40 cellular contexts compared by ENCODE assay signal in the genomic region with DNA sequence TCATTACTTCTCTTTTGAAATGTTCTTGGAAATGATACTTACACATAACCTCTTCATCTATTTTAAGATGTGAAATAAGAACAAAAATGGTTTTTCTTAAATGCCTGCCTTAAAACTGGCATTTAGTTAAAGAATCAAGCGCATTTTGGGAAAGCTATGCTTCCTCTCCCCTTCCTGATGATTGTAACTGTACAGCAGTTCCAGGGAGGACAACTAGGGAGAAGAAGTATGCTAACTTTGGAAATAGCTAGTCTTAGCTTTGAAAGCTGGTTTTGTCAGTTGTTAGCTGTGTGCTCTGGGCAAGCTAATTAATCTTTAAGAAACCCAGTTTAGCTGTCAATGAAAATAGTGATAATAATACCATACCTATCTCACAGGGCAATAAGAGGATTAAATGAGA. TPM values are rescaled to one million over a fixed set of nuclear protein-coding genes. Genes with fewer than 3 reads are reported as not detected.
"Had no signal": no experiment of that assay in that cellular context is flagged by ENCODE, and none has a peak within 500 bp of the region (broad histone marks: within the 10 kb centered on the region; RNA-seq: fewer than 3 reads in every experiment).

No MANE protein-coding gene starts in this region.

- H3K27ac ChIP-seq: adrenal gland, ascending aorta, body of pancreas, brain microvascular endothelial cell, breast epithelium, cardiac muscle cell had no signal

- H3K27me3 ChIP-seq: ascending aorta, body of pancreas, brain microvascular endothelial cell had no signal

- H3K4me3 Mint-ChIP-seq: activated naive CD4-positive, alpha-beta T cell treated with anti-CD3 and anti-CD28 coated beads for 36 hours; activated naive CD4-positive, alpha-beta T cell treated with anti-CD3 and anti-CD28 coated beads, Interleukin-2, amount 10 ng/mL, durations not matched to agents 7 days and 5 days; activated naive CD4-positive, alpha-beta T cell treated with anti-CD3 and anti-CD28 coated beads, Interleukin-2, amount 50 U/mL, for 24 hours; activated naive CD8-positive, alpha-beta T cell; activated naive CD8-positive, alpha-beta T cell treated with anti-CD3 and anti-CD28 coated beads for 36 hours; activated naive CD8-positive, alpha-beta T cell treated with anti-CD3 and anti-CD28 coated beads, Interleukin-2, amount 10 ng/mL, durations not matched to agents 7 days and 5 days; activated naive CD8-positive, alpha-beta T cell treated with anti-CD3 and anti-CD28 coated beads, Interleukin-2, amount 50 U/mL, for 24 hours; activated T-cell treated with anti-CD3 and anti-CD28 coated beads, Interleukin-2, amount 50 U/mL, for 24 hours; activated T-cell treated with anti-CD3 and anti-CD28 coated beads, Interleukin-2, amount 50 U/mL, for 4 hours; activated T-cell treated with anti-CD3 and anti-CD28 coated beads, Interleukin-2, amount 50 U/mL, for 72 hours; activated T-helper 1 cell treated with anti-CD3 and anti-CD28 coated beads, Interleukin-12 subunit alpha, Interleukin-12 subunit beta, Interleukin-2, Interleukin-4 antibody, amounts not matched to agents 30 ng/mL and 10 ng/mL and 1 ng/mL, durations not matched to agents 14 hours and 24 hours and 36 hours; activated T-helper 17 cell treated with anti-CD3 and anti-CD28 coated beads, Interleukin-2, amount 50 U/mL, for 72 hours; brain; central memory CD8-positive, alpha-beta T cell had no signal

- H3K36me3 Mint-ChIP-seq: activated naive CD4-positive, alpha-beta T cell treated with anti-CD3 and anti-CD28 coated beads, Interleukin-2, amount 10 ng/mL, durations not matched to agents 7 days and 5 days; activated naive CD4-positive, alpha-beta T cell treated with anti-CD3 and anti-CD28 coated beads, Interleukin-2, amount 50 U/mL, for 24 hours; activated naive CD4-positive, alpha-beta T cell treated with anti-CD3 and anti-CD28 coated beads, Interleukin-2, amount 50 U/mL, for 72 hours; activated naive CD8-positive, alpha-beta T cell; activated naive CD8-positive, alpha-beta T cell treated with anti-CD3 and anti-CD28 coated beads for 36 hours; activated naive CD8-positive, alpha-beta T cell treated with anti-CD3 and anti-CD28 coated beads, Interleukin-2, amount 10 ng/mL, durations not matched to agents 7 days and 5 days; brain had no signal

- ATAC-seq: activated naive CD4-positive, alpha-beta T cell treated with anti-CD3 and anti-CD28 coated beads, Interleukin-2, amount 50 U/mL, for 72 hours; activated naive CD8-positive, alpha-beta T cell treated with anti-CD3 and anti-CD28 coated beads, Interleukin-2, amount 50 U/mL, for 24 hours; activated T-cell treated with anti-CD3 and anti-CD28 coated beads, Interleukin-2, amount 50 U/mL, for 4 hours; activated T-cell treated with anti-CD3 and anti-CD28 coated beads, Interleukin-2, amount 50 U/mL, for 72 hours; activated T-helper 17 cell treated with anti-CD3 and anti-CD28 coated beads, Interleukin-2, amount 50 U/mL, for 72 hours; body of pancreas had no signal

- H3K4me1 ChIP-seq: adrenal gland, ascending aorta, body of pancreas, breast epithelium had no signal

- H3K36me3 ChIP-seq: adrenal gland, ascending aorta, brain microvascular endothelial cell, breast epithelium, cardiac muscle cell had no signal

- DNase-seq: activated effector memory CD4-positive, alpha-beta T cell treated with anti-CD3 and anti-CD28 coated beads, Interleukin-2, amount 50 U/mL, for 16 hours; activated effector memory CD4-positive, alpha-beta T cell treated with Interleukin-2 at 50 U/mL for 16 hours; activated gamma-delta T cell; activated gamma-delta T cell treated with Interleukin-2 at 50 U/mL for 16 hours; activated naive CD4-positive, alpha-beta T cell; activated naive CD4-positive, alpha-beta T cell treated with anti-CD3 and anti-CD28 coated beads for 36 hours; activated naive CD4-positive, alpha-beta T cell treated with anti-CD3 and anti-CD28 coated beads, Interleukin-2, amount 10 ng/mL, durations not matched to agents 7 days and 5 days; activated naive CD4-positive, alpha-beta T cell treated with anti-CD3 and anti-CD28 coated beads, Interleukin-2, amount 50 U/mL, for 16 hours; activated naive CD4-positive, alpha-beta T cell treated with Interleukin-2 at 50 U/mL for 16 hours; activated naive CD8-positive, alpha-beta T cell treated with anti-CD3 and anti-CD28 coated beads for 36 hours; activated naive CD8-positive, alpha-beta T cell treated with anti-CD3 and anti-CD28 coated beads, Interleukin-2, amount 10 ng/mL, durations not matched to agents 7 days and 5 days; activated naive CD8-positive, alpha-beta T cell treated with anti-CD3 and anti-CD28 coated beads, Interleukin-2, amount 50 U/mL, for 24 hours; activated T-cell treated with anti-CD3 and anti-CD28 coated beads, Interleukin-2, amount 50 U/mL, for 24 hours; activated T-cell treated with anti-CD3 and anti-CD28 coated beads, Interleukin-2, amount 50 U/mL, for 4 hours; activated T-cell treated with anti-CD3 and anti-CD28 coated beads, Interleukin-2, amount 50 U/mL, for 48 hours; activated T-cell treated with anti-CD3 and anti-CD28 coated beads, Interleukin-2, amount 50 U/mL, for 72 hours; adrenal gland; amniotic stem cell; amygdala; anterior cingulate cortex; aorta; body of pancreas; brain microvascular endothelial cell; caudate nucleus; central memory CD4-positive, alpha-beta T cell; cerebellar nuclear complex had no signal

- H3K9me3 Mint-ChIP-seq: activated naive CD4-positive, alpha-beta T cell treated with anti-CD3 and anti-CD28 coated beads for 36 hours; activated naive CD4-positive, alpha-beta T cell treated with anti-CD3 and anti-CD28 coated beads, Interleukin-2, amount 10 ng/mL, durations not matched to agents 7 days and 5 days; activated naive CD4-positive, alpha-beta T cell treated with anti-CD3 and anti-CD28 coated beads, Interleukin-2, amount 50 U/mL, for 24 hours; activated naive CD8-positive, alpha-beta T cell treated with anti-CD3 and anti-CD28 coated beads for 36 hours; activated naive CD8-positive, alpha-beta T cell treated with anti-CD3 and anti-CD28 coated beads, Interleukin-2, amount 10 ng/mL, durations not matched to agents 7 days and 5 days; activated naive CD8-positive, alpha-beta T cell treated with anti-CD3 and anti-CD28 coated beads, Interleukin-2, amount 50 U/mL, for 24 hours; activated T-cell treated with anti-CD3 and anti-CD28 coated beads, Interleukin-2, amount 50 U/mL, for 24 hours; activated T-cell treated with anti-CD3 and anti-CD28 coated beads, Interleukin-2, amount 50 U/mL, for 4 hours; activated T-cell treated with anti-CD3 and anti-CD28 coated beads, Interleukin-2, amount 50 U/mL, for 72 hours; activated T-helper 1 cell treated with anti-CD3 and anti-CD28 coated beads, Interleukin-12 subunit alpha, Interleukin-12 subunit beta, Interleukin-2, Interleukin-4 antibody, amounts not matched to agents 30 ng/mL and 10 ng/mL and 1 ng/mL, durations not matched to agents 14 hours and 24 hours and 36 hours; activated T-helper 17 cell treated with anti-CD3 and anti-CD28 coated beads, Interleukin-2, amount 50 U/mL, for 72 hours; activated T-helper 2 cell treated with anti-CD3 and anti-CD28 coated beads, Interferon-gamma antibody, Interleukin-2, Interleukin-4, amounts not matched to agents 10 μg/mL and 5 μg/mL and 100 μg/mL, durations not matched to agents 14 hours and 24 hours and 36 hours; brain; central memory CD8-positive, alpha-beta T cell had no signal

- FAIRE-seq: astrocyte, bronchial epithelial cell had no signal

- H3K27ac Mint-ChIP-seq: activated naive CD4-positive, alpha-beta T cell treated with anti-CD3 and anti-CD28 coated beads for 36 hours; activated naive CD4-positive, alpha-beta T cell treated with anti-CD3 and anti-CD28 coated beads, Interleukin-2, amount 10 ng/mL, durations not matched to agents 7 days and 5 days; activated naive CD4-positive, alpha-beta T cell treated with anti-CD3 and anti-CD28 coated beads, Interleukin-2, amount 50 U/mL, for 24 hours; activated naive CD4-positive, alpha-beta T cell treated with anti-CD3 and anti-CD28 coated beads, Interleukin-2, amount 50 U/mL, for 72 hours; activated naive CD8-positive, alpha-beta T cell; activated naive CD8-positive, alpha-beta T cell treated with anti-CD3 and anti-CD28 coated beads for 36 hours; activated naive CD8-positive, alpha-beta T cell treated with anti-CD3 and anti-CD28 coated beads, Interleukin-2, amount 10 ng/mL, durations not matched to agents 7 days and 5 days; activated naive CD8-positive, alpha-beta T cell treated with anti-CD3 and anti-CD28 coated beads, Interleukin-2, amount 50 U/mL, for 24 hours; activated T-cell treated with anti-CD3 and anti-CD28 coated beads, Interleukin-2, amount 50 U/mL, for 24 hours; activated T-cell treated with anti-CD3 and anti-CD28 coated beads, Interleukin-2, amount 50 U/mL, for 72 hours; activated T-helper 1 cell treated with anti-CD3 and anti-CD28 coated beads, Interleukin-12 subunit alpha, Interleukin-12 subunit beta, Interleukin-2, Interleukin-4 antibody, amounts not matched to agents 30 ng/mL and 10 ng/mL and 1 ng/mL, durations not matched to agents 14 hours and 24 hours and 36 hours; activated T-helper 17 cell treated with anti-CD3 and anti-CD28 coated beads, Interleukin-2, amount 50 U/mL, for 72 hours; activated T-helper 2 cell treated with anti-CD3 and anti-CD28 coated beads, Interferon-gamma antibody, Interleukin-2, Interleukin-4, amounts not matched to agents 10 μg/mL and 5 μg/mL and 100 μg/mL, durations not matched to agents 14 hours and 24 hours and 36 hours; brain had no signal

- H3K9me3 ChIP-seq: adrenal gland, ascending aorta, body of pancreas, breast epithelium had no signal

- H3K4me1 Mint-ChIP-seq: activated naive CD4-positive, alpha-beta T cell treated with anti-CD3 and anti-CD28 coated beads, Interleukin-2, amount 10 ng/mL, durations not matched to agents 7 days and 5 days; activated naive CD4-positive, alpha-beta T cell treated with anti-CD3 and anti-CD28 coated beads, Interleukin-2, amount 50 U/mL, for 24 hours; activated naive CD8-positive, alpha-beta T cell treated with anti-CD3 and anti-CD28 coated beads for 36 hours; activated naive CD8-positive, alpha-beta T cell treated with anti-CD3 and anti-CD28 coated beads, Interleukin-2, amount 10 ng/mL, durations not matched to agents 7 days and 5 days; activated naive CD8-positive, alpha-beta T cell treated with anti-CD3 and anti-CD28 coated beads, Interleukin-2, amount 50 U/mL, for 24 hours; activated T-helper 17 cell treated with anti-CD3 and anti-CD28 coated beads, Interleukin-2, amount 50 U/mL, for 72 hours; brain; central memory CD8-positive, alpha-beta T cell had no signal

- H3K4me3 ChIP-seq: adrenal gland, ascending aorta, body of pancreas, breast epithelium, cardiac muscle cell had no signal

RNA-seq across cellular contexts. Expression of gene ADCYAP1, which starts 8.4 kb away (rescaled TPM):
- total RNA-seq: activated naive CD4-positive, alpha-beta T cell treated with anti-CD3 and anti-CD28 coated beads for 36 hours; activated naive CD4-positive, alpha-beta T cell treated with anti-CD3 and anti-CD28 coated beads, Interleukin-2, amount 50 U/mL, for 72 hours; activated naive CD8-positive, alpha-beta T cell treated with anti-CD3 and anti-CD28 coated beads for 36 hours; activated naive CD8-positive, alpha-beta T cell treated with anti-CD3 and anti-CD28 coated beads, Interleukin-2, amount 10 ng/mL, durations not matched to agents 7 days and 5 days; activated T-cell treated with anti-CD3 and anti-CD28 coated beads, Interleukin-2, amount 50 U/mL, for 4 hours; activated T-cell treated with anti-CD3 and anti-CD28 coated beads, Interleukin-2, amount 50 U/mL, for 72 hours; activated T-helper 1 cell treated with anti-CD3 and anti-CD28 coated beads, Interleukin-12 subunit alpha, Interleukin-12 subunit beta, Interleukin-2, Interleukin-4 antibody, amounts not matched to agents 30 ng/mL and 10 ng/mL and 1 ng/mL, durations not matched to agents 14 hours and 24 hours and 36 hours; activated T-helper 17 cell treated with anti-CD3 and anti-CD28 coated beads, Interleukin-2, amount 50 U/mL, for 72 hours; activated T-helper 2 cell treated with anti-CD3 and anti-CD28 coated beads, Interferon-gamma antibody, Interleukin-2, Interleukin-4, amounts not matched to agents 10 μg/mL and 5 μg/mL and 100 μg/mL, durations not matched to agents 14 hours and 24 hours and 36 hours; ascending aorta; astrocyte; bronchial epithelial cell; cardiac muscle cell; chondrocyte had no signal
- polyA plus RNA-seq: aorta, cardiac muscle cell had no signal
